13 cellular contexts compared by ENCODE assay signal in the genomic region with DNA sequence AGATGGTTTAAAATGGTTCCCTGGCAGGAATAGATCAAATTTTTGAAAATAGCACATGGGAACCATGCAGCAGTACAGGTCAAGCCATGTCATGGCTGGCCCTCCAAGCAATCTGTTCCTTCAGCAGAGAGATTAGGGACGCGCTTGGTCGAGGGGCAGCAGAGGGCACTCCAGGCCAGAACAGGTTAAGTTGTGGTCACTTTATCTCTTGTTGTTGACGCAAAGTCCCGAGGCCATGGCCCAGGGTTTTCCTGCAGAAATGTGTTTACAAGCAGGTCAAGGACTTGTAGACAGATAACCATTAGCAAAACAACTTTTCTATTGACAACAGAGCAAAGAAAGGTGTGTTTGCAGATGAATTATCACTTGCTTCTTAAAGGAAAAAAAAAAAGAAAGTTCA.
DNase-seq lines count a peak whose midpoint lies in the region; ATAC-seq and TF ChIP-seq lines count a peak whose summit lies in the region.
"Had no signal": no experiment of that assay in that cellular context is flagged by ENCODE, and none has a peak within 500 bp of the region (broad histone marks: within the 10 kb centered on the region; RNA-seq: fewer than 3 reads in every experiment).

No MANE protein-coding gene starts in this region.

- H3K36me3 ChIP-seq in HAP-1 (replicated peaks): no peaks in the 10 kb centered on the region

- no peaks in the 10 kb centered on the region for H3K27me3 ChIP-seq in HAP-1 (ENCODE audit: low read depth)

- H3K4me3 ChIP-seq in HAP-1: no peak overlapping the region
- H3K4me3 ChIP-seq: PC-9 had no signal

- in situ Hi-C loops in HAP-1 (cut with MboI; ENCODE audit: low sequenced_read_pairs): no loop called here

- DNase-seq in AG09319 (ENCODE audit: extremely low read depth, low read depth): no peak
- DNase-seq in HAP-1 (ENCODE audit: low spot score in 2 of 2): peak; percentile 17 to 38
- peak; percentile 68 for DNase-seq in iPS-NIHi7 (ENCODE audit: extremely low spot score)
- no peak for DNase-seq in epidermal melanocyte (ENCODE audit: insufficient read length, low spot score)
- no peak for DNase-seq in stimulated activated CD4-positive, alpha-beta T cell treated with anti-CD3 and anti-CD28 coated beads, Interleukin-2, amount 100 ng/mL, for 24 hours
- DNase-seq: C1 segment of cervical spinal cord; effector memory CD8-positive, alpha-beta T cell; NCI-H187 had no signal

- H3K9me3 ChIP-seq in HAP-1: no peaks in the 10 kb centered on the region

- peaks cover 13% of the 10 kb centered on the region for H3K4me1 ChIP-seq in HAP-1

- ATAC-seq in HG03135 (IDR thresholded peaks at IDR 0.05; ENCODE audit: unreplicated experiment) (no peak), GM21360 (IDR thresholded peaks at IDR 0.05; ENCODE audit: unreplicated experiment) (no peak)
- ATAC-seq: activated naive CD4-positive, alpha-beta T cell treated with anti-CD3 and anti-CD28 coated beads, Interleukin-2, amount 50 U/mL, for 72 hours; effector memory CD8-positive, alpha-beta T cell had no signal

- H3K27ac ChIP-seq in VCaP: no peak overlapping the region
- H3K27ac ChIP-seq: PC-9 had no signal

- TF ChIP-seq CTCF in AG09319 (IDR thresholded peaks at IDR 0.05; ENCODE audit: low read depth, low read length): peak; percentile 7; the same call in 1 of the 2 replicates
- peak; percentile 41 for TF ChIP-seq CTCF in VCaP (conservative IDR thresholded peaks at IDR 0.05)

Comparison
In these comparisons a context has a peak if more than half of its experiments do, and no peak if none do; other contexts are left out.
1. DNase-seq: peak in HAP-1 (2 of 2) and iPS-NIHi7 (single experiment); none in AG09319 (single experiment), epidermal melanocyte (single experiment) and stimulated activated CD4-positive, alpha-beta T cell treated with anti-CD3 and anti-CD28 coated beads, Interleukin-2, amount 100 ng/mL, for 24 hours (0 of 2).